ENCODE assay signal across 8 cellular contexts in the genomic region with DNA sequence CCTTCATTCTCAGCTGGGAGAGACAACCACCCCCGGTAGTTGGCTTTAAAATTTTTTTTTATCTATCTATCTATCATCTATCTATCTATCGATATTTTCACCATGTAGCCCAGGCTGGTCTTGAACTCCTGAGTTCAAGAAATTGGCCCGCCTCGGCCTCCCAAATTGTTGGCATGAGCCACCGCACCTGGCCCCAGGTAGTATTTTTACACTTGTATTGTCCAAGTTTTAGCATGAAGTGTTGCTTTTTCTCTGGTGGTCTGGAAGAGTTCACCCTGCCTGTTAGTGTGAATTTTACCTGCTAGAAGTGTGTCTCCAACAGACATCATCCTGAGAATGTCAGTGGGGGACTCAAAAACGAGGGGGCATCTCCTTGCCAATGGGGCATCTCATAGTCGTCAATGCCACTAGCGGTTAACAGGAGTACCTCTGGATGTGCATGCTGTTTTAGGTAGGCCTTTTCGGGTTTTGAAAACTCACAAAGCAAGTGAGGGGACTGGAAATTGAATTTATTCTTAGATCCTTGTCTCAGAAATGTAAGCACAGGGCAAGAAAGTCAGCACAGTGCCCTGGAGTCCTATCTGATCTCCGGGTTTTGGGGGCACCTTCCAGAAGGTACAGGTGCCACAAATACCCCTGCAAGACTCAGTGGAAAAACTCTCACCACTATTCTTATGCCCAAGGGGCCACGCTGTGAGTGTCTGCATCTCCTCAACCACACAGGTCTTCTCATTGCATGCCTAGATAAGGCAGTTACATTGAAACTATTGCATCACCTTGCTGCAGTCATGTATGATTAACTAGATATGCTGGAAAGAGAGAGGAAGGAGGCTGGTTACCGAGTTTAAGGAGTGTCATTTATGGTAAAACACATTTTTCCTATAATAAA. TPM values are rescaled to one million over a fixed set of nuclear protein-coding genes. Genes with fewer than 3 reads are reported as not detected.
DNase-seq lines count a peak whose midpoint lies in the region; ATAC-seq, FAIRE-seq and TF ChIP-seq lines count a peak whose summit lies in the region.

No MANE protein-coding gene starts in this region.

- H3K9me3 ChIP-seq in sigmoid colon (no peaks in the 10 kb centered on the region), PC-3 (ENCODE audit: low read length) (no peaks in the 10 kb centered on the region)

- H3K4me2 ChIP-seq in PC-3 (ENCODE audit: low read length) = no peak overlapping the region

- peak; percentile 73 for ATAC-seq in HG02884 (IDR thresholded peaks at IDR 0.05; ENCODE audit: unreplicated experiment)
- ATAC-seq in PC-3 = no peak

- DNase-seq in RCC 7860 (ENCODE audit: low spot score) (peak; percentile 73), fibroblast of mammary gland (ENCODE audit: low read depth) (peak; percentile 58), sigmoid colon (no peak), NCI-H510A treated with DMSO at 0.1 percent for 48 hours (lab: John Stamatoyannopoulos, UW) (no peak), PC-3 (no peak), UCSD-AML1 (lab: John Stamatoyannopoulos, UW; ENCODE audit: unreplicated experiment) (no peak)

- BruUV-seq in PC-3 (replicated peaks; lab: Mats Ljungman, UMichigan) = no TSS peak

- H4K20me1 ChIP-seq in PC-3 (ENCODE audit: low read length) = no peaks in the 10 kb centered on the region

- FAIRE-seq in RCC 7860 (lab: Jason Lieb, UNC) = peak; percentile 86

- 82 to 85% methylated on average over 12 of the region's 12 CpGs for WGBS in sigmoid colon, 2 donors

- no peak for TF ChIP-seq EP300 in sigmoid colon (IDR thresholded peaks at IDR 0.05)

- H3K4me3 ChIP-seq in fibroblast of mammary gland (ENCODE audit: control insufficient read depth, low read depth, low read length) = no peak overlapping the region
- no peak overlapping the region for H3K4me3 ChIP-seq in sigmoid colon
- no peak overlapping the region for H3K4me3 ChIP-seq in PC-3 (ENCODE audit: low read length)

- POLR2A ChIA-PET in PC-3 (lab: Charles Lee; ENCODE audit: unreplicated experiment) = no interaction called here

- in situ Hi-C loops in GM18951 (cut with MboI; ENCODE audit: low sequenced_read_pairs, unreplicated experiment) = no loop called here

- intact Hi-C loops in sigmoid colon (cut with DNase I) = no loop called here
- intact Hi-C loops in PC-3 (cut with micrococcal nuclease) = no loop called here

- no peaks in the 10 kb centered on the region for H3K79me2 ChIP-seq in PC-3 (ENCODE audit: low read length)

- H3K9ac ChIP-seq in PC-3 (ENCODE audit: low read length) = no peak overlapping the region

- no peaks in the 10 kb centered on the region for H3F3A ChIP-seq in PC-3 (ENCODE audit: low read length, unreplicated experiment)

- no peak overlapping the region for H2AFZ ChIP-seq in PC-3 (ENCODE audit: low read length)

- TF ChIP-seq POLR2A in GM18951 (IDR thresholded peaks at IDR 0.05; ENCODE audit: extremely low read depth, insufficient read depth, insufficient read length) (peak; percentile 48), sigmoid colon (IDR thresholded peaks at IDR 0.05) (no peak)

- H3K9me2 ChIP-seq in PC-3 (replicated peaks; ENCODE audit: low read length) = no peaks in the 10 kb centered on the region

- H3K27me3 ChIP-seq in sigmoid colon = no peaks in the 10 kb centered on the region
- no peaks in the 10 kb centered on the region for H3K27me3 ChIP-seq in PC-3 (ENCODE audit: low read length)

- CTCF ChIA-PET in PC-3 (lab: Charles Lee) = no interaction called here

- H3K27ac ChIP-seq in sigmoid colon = no peak overlapping the region
- no peak overlapping the region for H3K27ac ChIP-seq in PC-3 (ENCODE audit: low read length)

- H3K36me3 ChIP-seq in sigmoid colon (no peaks in the 10 kb centered on the region), PC-3 (ENCODE audit: low read depth, low read length) (no peaks in the 10 kb centered on the region)

- H3K4me1 ChIP-seq in sigmoid colon (no peaks in the 10 kb centered on the region), PC-3 (ENCODE audit: insufficient read depth, low read length) (no peaks in the 10 kb centered on the region)

- TF ChIP-seq CTCF in fibroblast of mammary gland (conservative IDR thresholded peaks at IDR 0.05; ENCODE audit: control insufficient read depth, insufficient read depth, low read depth, low read length) (no peak), sigmoid colon (IDR thresholded peaks at IDR 0.05) (no peak), PC-3 (conservative IDR thresholded peaks at IDR 0.05; ENCODE audit: low read depth, low read length) (no peak)

RNA-seq across cellular contexts. Expression of a gene that starts 37.1 kb away (rescaled TPM):
- total RNA-seq in sigmoid colon = 10 to 100 TPM; 14.6 to 37.6 (median 21.0) TPM
- polyA plus RNA-seq in sigmoid colon = 10 to 100 TPM; 11.4 to 49.9 (median 18.7) TPM
- total RNA-seq in PC-3 (2014; rRNA removed) = 21.9 TPM in 2 replicates

Comparison
In these comparisons a context has a peak if more than half of its experiments do, and no peak if none do; other contexts are left out.
1. DNase-seq: peak in RCC 7860 (single experiment) and fibroblast of mammary gland (single experiment); none in sigmoid colon (single experiment), NCI-H510A treated with DMSO at 0.1 percent for 48 hours (single experiment), PC-3 (single experiment) and UCSD-AML1 (single experiment).